In genomic region chr1:223732993-223733798, GRCh38 we compare ENCODE assay signal across 10 cellular contexts. TPM values are rescaled to one million over a fixed set of nuclear protein-coding genes. Genes with fewer than 3 reads are reported as not detected.
DNase-seq lines count a peak whose midpoint lies in the region; ATAC-seq, FAIRE-seq and TF ChIP-seq lines count a peak whose summit lies in the region.
"Had no signal": no experiment of that assay in that cellular context is flagged by ENCODE, and none has a peak within 500 bp of the region (broad histone marks: within the 10 kb centered on the region; RNA-seq: fewer than 3 reads in every experiment).

No MANE protein-coding gene starts in this region.

- peaks cover 23 to 53% (median 36%) of the 10 kb centered on the region in 3 donors for H3K4me1 Mint-ChIP-seq in T-cell

- no peak for TF ChIP-seq CTCF in fibroblast of villous mesenchyme (IDR thresholded peaks at IDR 0.05; ENCODE audit: insufficient read depth, low read depth, low read length)

- no peaks in the 10 kb centered on the region for H3K9me3 Mint-ChIP-seq in T-cell
- H3K9me3 Mint-ChIP-seq: activated T-cell treated with anti-CD3 and anti-CD28 coated beads, Interleukin-2, amount 50 U/mL, for 4 hours; naive thymus-derived CD4-positive, alpha-beta T cell had no signal

- H3K27ac Mint-ChIP-seq in T-cell: peak overlapping the region; percentile 55 to 59

- peaks cover 36% of the 10 kb centered on the region for H3K36me3 Mint-ChIP-seq in T-cell

- H3K27me3 Mint-ChIP-seq in T-cell: no peaks in the 10 kb centered on the region
- H3K27me3 Mint-ChIP-seq: naive thymus-derived CD4-positive, alpha-beta T cell had no signal

- intact Hi-C loops in posterior vena cava (cut with DNase I): no loop called here

- DNase-seq in EH (ENCODE audit: low read depth): peak; percentile 45
- DNase-seq in T-cell: no peak
- peak; percentile 71 for DNase-seq in fibroblast of villous mesenchyme (ENCODE audit: low read depth)
- peak; percentile 65 for DNase-seq in posterior vena cava (ENCODE audit: low spot score)
- no peak for DNase-seq in NCI-H187 treated with DMSO at 0.1 percent for 48 hours (lab: John Stamatoyannopoulos, UW)
- no peak for DNase-seq in HTR-8/SVneo (ENCODE audit: insufficient read length, low spot score)
- DNase-seq in AG08396 (ENCODE audit: low spot score): no peak
- DNase-seq in RCC 7860 (ENCODE audit: low spot score): no peak
- DNase-seq: activated T-cell treated with anti-CD3 and anti-CD28 coated beads, Interleukin-2, amount 50 U/mL, for 4 hours; naive thymus-derived CD4-positive, alpha-beta T cell had no signal

- CTCF ChIA-PET in T-cell (lab: Charles Lee): interaction anchor here (0.6 to 1.4 kb wide), 2 partner anchors 16 to 1030 kb away, joined by 3 read pairs; no protein-coding TSS in a partner anchor

- FAIRE-seq in HTR-8/SVneo (lab: Jason Lieb, UNC) (no peak), RCC 7860 (lab: Jason Lieb, UNC) (no peak)

- ATAC-seq in T-cell (replicated peaks in 1 of 4): no peak
- ATAC-seq: activated T-cell treated with anti-CD3 and anti-CD28 coated beads, Interleukin-2, amount 50 U/mL, for 4 hours; naive thymus-derived CD4-positive, alpha-beta T cell had no signal

- POLR2A ChIA-PET in T-cell (lab: Charles Lee): interaction anchor here in 1 of 2 donors (0.6 kb wide), 2 partner anchors 290 to 1030 kb away, joined by 6 to 10 read pairs; no protein-coding TSS in a partner anchor

- no peak overlapping the region for H3K4me3 Mint-ChIP-seq in T-cell
- H3K4me3 Mint-ChIP-seq: activated T-cell treated with anti-CD3 and anti-CD28 coated beads, Interleukin-2, amount 50 U/mL, for 4 hours; naive thymus-derived CD4-positive, alpha-beta T cell had no signal

- no peak overlapping the region for H3K4me3 ChIP-seq in fibroblast of villous mesenchyme (ENCODE audit: low read depth, low read length)

RNA-seq across cellular contexts. Expression of gene CAPN2, which starts 20.9 kb away (rescaled TPM):
- total RNA-seq in T-cell (100 to 1,000 TPM; 146 to 206 (median 169) TPM), fibroblast of villous mesenchyme (408 and 512 TPM in 2 replicates), posterior vena cava (100 to 1,000 TPM; 234 to 289 TPM)

Comparison
In these comparisons a context has a peak if more than half of its experiments do, and no peak if none do; other contexts are left out.
1. DNase-seq: peak in EH (single experiment), fibroblast of villous mesenchyme (single experiment) and posterior vena cava (single experiment); none in T-cell (0 of 34), NCI-H187 treated with DMSO at 0.1 percent for 48 hours (single experiment), HTR-8/SVneo (single experiment), AG08396 (single experiment) and RCC 7860 (single experiment).